15 cellular contexts compared by ENCODE assay signal in genomic region chr5:68648944-68649874, GRCh38.
"Had no signal": no experiment of that assay in that cellular context is flagged by ENCODE, and none has a peak within 500 bp of the region (broad histone marks: within the 10 kb centered on the region; RNA-seq: fewer than 3 reads in every experiment).

No MANE protein-coding gene starts in this region.

- DNase-seq: activated CD4-positive, alpha-beta T cell treated with anti-CD3 and anti-CD28 coated beads for 4 hours; activated CD8-positive, alpha-beta T cell treated with anti-CD3 and anti-CD28 coated beads for 36 hours; activated effector memory CD4-positive, alpha-beta T cell treated with anti-CD3 and anti-CD28 coated beads, Interleukin-2, amount 50 U/mL, for 16 hours; activated T-cell treated with anti-CD3 and anti-CD28 coated beads, Interleukin-2, amount 50 U/mL, for 48 hours; adrenal gland; effector CD4-positive, alpha-beta T cell; esophagus squamous epithelium; glutamatergic neuron; lower lobe of right lung; stimulated activated CD4-positive, alpha-beta T cell treated with anti-CD3 and anti-CD28 coated beads, Interleukin-12 subunit alpha, Interleukin-12 subunit beta, amount 100 ng/mL, for 4 hours; stimulated activated CD4-positive, alpha-beta T cell treated with anti-CD3 and anti-CD28 coated beads, Interleukin-2, amount 100 ng/mL, for 24 hours had no signal

- H3K27ac ChIP-seq: adrenal gland, lower lobe of right lung, neural progenitor cell had no signal

- H3K9me3 ChIP-seq: adrenal gland, esophagus squamous epithelium, lower lobe of right lung had no signal

- H3K27me3 ChIP-seq: adrenal gland, esophagus squamous epithelium, neural progenitor cell had no signal

- H3K36me3 ChIP-seq: adrenal gland, esophagus squamous epithelium, lower lobe of right lung, neural progenitor cell had no signal

- H3K4me1 ChIP-seq: lower lobe of right lung, neural progenitor cell had no signal

- ATAC-seq: activated CD8-positive, alpha-beta T cell treated with anti-CD3 and anti-CD28 coated beads for 36 hours; SK-N-SH treated with all-trans-retinoic acid at 6 μM for 48 hours had no signal

- H3K4me2 ChIP-seq: neural progenitor cell had no signal

- H3K9ac ChIP-seq: neural progenitor cell had no signal

- H3K4me3 ChIP-seq: adrenal gland, esophagus squamous epithelium, lower lobe of right lung, neural progenitor cell had no signal

- H2AFZ ChIP-seq: neural progenitor cell had no signal

- FAIRE-seq: colon, endothelial cell of umbilical vein had no signal
